Comparison of ENCODE assay signal across 21 cellular contexts in genomic region chr1:3944621-3944914, GRCh38. TPM values are rescaled to one million over a fixed set of nuclear protein-coding genes. Genes with fewer than 3 reads are reported as not detected.
DNase-seq lines count a peak whose midpoint lies in the region; ATAC-seq, FAIRE-seq and TF ChIP-seq lines count a peak whose summit lies in the region.
"Had no signal": no experiment of that assay in that cellular context is flagged by ENCODE, and none has a peak within 500 bp of the region (broad histone marks: within the 10 kb centered on the region; RNA-seq: fewer than 3 reads in every experiment).

No MANE protein-coding gene starts in this region.

- no peaks in the 10 kb centered on the region for H3K36me3 Mint-ChIP-seq in activated naive CD4-positive, alpha-beta T cell treated with anti-CD3 and anti-CD28 coated beads, Interleukin-2, amount 10 ng/mL, durations not matched to agents 7 days and 5 days
- no peaks in the 10 kb centered on the region for H3K36me3 Mint-ChIP-seq in activated naive CD4-positive, alpha-beta T cell treated with anti-CD3 and anti-CD28 coated beads, Interleukin-2, amount 50 U/mL, for 72 hours
- H3K36me3 Mint-ChIP-seq: CD4-positive, CD25-positive, alpha-beta regulatory T cell had no signal

- H3K27me3 Mint-ChIP-seq in activated naive CD4-positive, alpha-beta T cell treated with anti-CD3 and anti-CD28 coated beads, Interleukin-2, amount 10 ng/mL, durations not matched to agents 7 days and 5 days = peaks cover 7% of the 10 kb centered on the region
- H3K27me3 Mint-ChIP-seq: CD4-positive, CD25-positive, alpha-beta regulatory T cell had no signal

- intact Hi-C loops in PC-3 (cut with micrococcal nuclease) = no loop called here

- H3K27me3 ChIP-seq in bronchial epithelial cell (ENCODE audit: control insufficient read depth, insufficient read depth, low read length) (no peaks in the 10 kb centered on the region), PC-3 (ENCODE audit: low read length) (peaks cover 97% of the 10 kb centered on the region)
- H3K27me3 ChIP-seq: BLaER1 had no signal

- H3K4me1 Mint-ChIP-seq in activated naive CD4-positive, alpha-beta T cell treated with anti-CD3 and anti-CD28 coated beads, Interleukin-2, amount 10 ng/mL, durations not matched to agents 7 days and 5 days = no peaks in the 10 kb centered on the region
- H3K4me1 Mint-ChIP-seq: CD4-positive, CD25-positive, alpha-beta regulatory T cell had no signal

- no peaks in the 10 kb centered on the region for H4K20me1 ChIP-seq in PC-3 (ENCODE audit: low read length)
- H4K20me1 ChIP-seq: BLaER1 had no signal

- no peak for FAIRE-seq in bronchial epithelial cell (lab: Jason Lieb, UNC)
- FAIRE-seq: D721Med, GM19239, H54 had no signal

- H3K4me3 ChIP-seq in bronchial epithelial cell (ENCODE audit: low read depth, low read length) = no peak overlapping the region
- no peak overlapping the region for H3K4me3 ChIP-seq in PC-3 (ENCODE audit: low read length)
- H3K4me3 ChIP-seq: BLaER1 had no signal

- TF ChIP-seq CTCF in bronchial epithelial cell (IDR thresholded peaks at IDR 0.05; ENCODE audit: insufficient read depth, low read length, severe bottlenecking) = no peak
- TF ChIP-seq CTCF in PC-3 (conservative IDR thresholded peaks at IDR 0.05; ENCODE audit: low read depth, low read length) = no peak

- H3K4me3 Mint-ChIP-seq in activated naive CD4-positive, alpha-beta T cell treated with anti-CD3 and anti-CD28 coated beads, Interleukin-2, amount 10 ng/mL, durations not matched to agents 7 days and 5 days = no peak overlapping the region
- H3K4me3 Mint-ChIP-seq: CD4-positive, CD25-positive, alpha-beta regulatory T cell had no signal

- ATAC-seq in activated naive CD4-positive, alpha-beta T cell treated with anti-CD3 and anti-CD28 coated beads, Interleukin-2, amount 50 U/mL, for 72 hours = no peak
- ATAC-seq in GM21825 (IDR thresholded peaks at IDR 0.05; ENCODE audit: unreplicated experiment) (no peak), PC-3 (no peak)
- ATAC-seq: Panc1 had no signal

- CTCF ChIA-PET in activated naive CD4-positive, alpha-beta T cell treated with anti-CD3 and anti-CD28 coated beads, Interleukin-2, amount 10 ng/mL, durations not matched to agents 7 days and 5 days (lab: Charles Lee) = no interaction called here
- CTCF ChIA-PET in PC-3 (lab: Charles Lee) = no interaction called here

- no peaks in the 10 kb centered on the region for H3F3A ChIP-seq in PC-3 (ENCODE audit: low read length, unreplicated experiment)

- BruUV-seq in PC-3 (replicated peaks; lab: Mats Ljungman, UMichigan) = no TSS peak

- H3K9me3 ChIP-seq in PC-3 (ENCODE audit: low read length) = no peaks in the 10 kb centered on the region

- no peaks in the 10 kb centered on the region for H3K36me3 ChIP-seq in bronchial epithelial cell (ENCODE audit: control insufficient read depth, insufficient read depth, low read length)
- no peaks in the 10 kb centered on the region for H3K36me3 ChIP-seq in PC-3 (ENCODE audit: low read depth, low read length)
- H3K36me3 ChIP-seq: BLaER1 had no signal

- no peaks in the 10 kb centered on the region for H3K79me2 ChIP-seq in PC-3 (ENCODE audit: low read length)

- no peaks in the 10 kb centered on the region for H3K9me2 ChIP-seq in PC-3 (replicated peaks; ENCODE audit: low read length)

- POLR2A ChIA-PET in PC-3 (lab: Charles Lee; ENCODE audit: unreplicated experiment) = no interaction called here

- no peak overlapping the region for H2AFZ ChIP-seq in PC-3 (ENCODE audit: low read length)

- no peaks in the 10 kb centered on the region for H3K9me3 Mint-ChIP-seq in activated naive CD4-positive, alpha-beta T cell treated with anti-CD3 and anti-CD28 coated beads, Interleukin-2, amount 10 ng/mL, durations not matched to agents 7 days and 5 days
- no peaks in the 10 kb centered on the region for H3K9me3 Mint-ChIP-seq in activated naive CD4-positive, alpha-beta T cell treated with anti-CD3 and anti-CD28 coated beads, Interleukin-2, amount 50 U/mL, for 72 hours

- DNase-seq in DMS53 treated with DMSO at 0.1 percent for 48 hours (lab: John Stamatoyannopoulos, UW; ENCODE audit: unreplicated experiment) (peak; percentile 57), DMS53 (lab: John Stamatoyannopoulos, UW) (no peak), bronchial epithelial cell (ENCODE audit: low read depth) (peak; percentile 29), PC-3 (no peak)
- DNase-seq in activated naive CD4-positive, alpha-beta T cell treated with anti-CD3 and anti-CD28 coated beads, Interleukin-2, amount 10 ng/mL, durations not matched to agents 7 days and 5 days = peak; percentile 2
- DNase-seq in activated naive CD4-positive, alpha-beta T cell treated with anti-CD3 and anti-CD28 coated beads, Interleukin-2, amount 50 U/mL, for 72 hours (ENCODE audit: low spot score in 2 of 2) = no peak
- DNase-seq: CD4-positive, CD25-positive, alpha-beta regulatory T cell; Karpas-422; NCI-H1092; NCI-H1417 treated with DMSO at 0.1 percent for 48 hours; NCI-H187 treated with DMSO at 0.1 percent for 48 hours; NCI-H2107; NCI-H226; T-helper 1 cell had no signal

- H3K4me2 ChIP-seq in PC-3 (ENCODE audit: low read length) = no peak overlapping the region
- H3K4me2 ChIP-seq: BLaER1 had no signal

- no peak overlapping the region for H3K27ac ChIP-seq in PC-3 (ENCODE audit: low read length)
- H3K27ac ChIP-seq: BLaER1, RWPE1 had no signal

- no peak overlapping the region for H3K27ac Mint-ChIP-seq in activated naive CD4-positive, alpha-beta T cell treated with anti-CD3 and anti-CD28 coated beads, Interleukin-2, amount 10 ng/mL, durations not matched to agents 7 days and 5 days
- no peak overlapping the region for H3K27ac Mint-ChIP-seq in activated naive CD4-positive, alpha-beta T cell treated with anti-CD3 and anti-CD28 coated beads, Interleukin-2, amount 50 U/mL, for 72 hours
- H3K27ac Mint-ChIP-seq: CD4-positive, CD25-positive, alpha-beta regulatory T cell had no signal

- H3K9ac ChIP-seq in PC-3 (ENCODE audit: low read length) = no peak overlapping the region
- H3K9ac ChIP-seq: BLaER1 had no signal

- H3K4me1 ChIP-seq in PC-3 (ENCODE audit: insufficient read depth, low read length) = peaks cover 3% of the 10 kb centered on the region; the same call in 1 of the 2 replicates

RNA-seq across cellular contexts. Expression of gene C1orf174, which starts 44.5 kb away (rescaled TPM):
- total RNA-seq in activated naive CD4-positive, alpha-beta T cell treated with anti-CD3 and anti-CD28 coated beads, Interleukin-2, amount 50 U/mL, for 72 hours = 10 to 100 TPM; 28.9 to 34.7 TPM
- 36.5 and 45.3 TPM in 2 replicates for total RNA-seq in bronchial epithelial cell
- 64.2 and 70.9 TPM in 2 replicates for total RNA-seq in PC-3 (2014; rRNA removed)

Comparison
In these comparisons a context has a peak if more than half of its experiments do, and no peak if none do; other contexts are left out.
1. DNase-seq: peak in DMS53 treated with DMSO at 0.1 percent for 48 hours (single experiment), activated naive CD4-positive, alpha-beta T cell treated with anti-CD3 and anti-CD28 coated beads, Interleukin-2, amount 10 ng/mL, durations not matched to agents 7 days and 5 days (single experiment) and bronchial epithelial cell (single experiment); none in DMS53 (single experiment), activated naive CD4-positive, alpha-beta T cell treated with anti-CD3 and anti-CD28 coated beads, Interleukin-2, amount 50 U/mL, for 72 hours (0 of 2) and PC-3 (single experiment).